21 cellular contexts compared by ENCODE assay signal in the genomic region with DNA sequence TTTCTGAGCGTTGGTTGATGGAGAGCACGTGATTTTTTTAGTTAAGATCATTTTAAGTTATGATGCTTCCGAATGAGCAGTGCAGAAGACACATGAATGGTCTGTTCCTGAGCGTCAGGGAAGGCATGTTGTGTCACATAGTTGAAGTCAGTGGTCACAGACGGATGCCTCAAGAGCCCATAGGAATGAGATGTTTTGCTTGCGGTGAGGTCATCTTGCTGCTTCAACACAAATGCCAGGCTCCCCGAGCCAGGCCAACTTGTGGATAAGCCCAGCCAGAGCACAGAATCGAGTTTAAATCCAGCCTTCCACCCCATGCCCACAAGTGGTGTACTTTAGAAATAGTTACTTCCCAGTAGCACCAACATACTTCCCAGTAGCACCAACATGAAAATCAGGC. TPM values are rescaled to one million over a fixed set of nuclear protein-coding genes. Genes with fewer than 3 reads are reported as not detected.
A peak's percentile ranks its signal among the peaks of the same experiment; 100 is the strongest.
DNase-seq lines count a peak whose midpoint lies in the region; ATAC-seq lines count a peak whose summit lies in the region.
"Had no signal": no experiment of that assay in that cellular context is flagged by ENCODE, and none has a peak within 500 bp of the region (broad histone marks: within the 10 kb centered on the region; RNA-seq: fewer than 3 reads in every experiment).

No MANE protein-coding gene starts in this region.

- no peaks in the 10 kb centered on the region for H3K27me3 Mint-ChIP-seq in T-helper 17 cell
- H3K27me3 Mint-ChIP-seq: B cell had no signal

- ATAC-seq in T-helper 17 cell (no peak), HG02642 (IDR thresholded peaks at IDR 0.05; ENCODE audit: poor library complexity, unreplicated experiment) (no peak), GM21447 (IDR thresholded peaks at IDR 0.05; ENCODE audit: unreplicated experiment) (no peak)
- ATAC-seq: activated CD4-positive, CD25-positive, alpha-beta regulatory T cell treated with anti-CD3 and anti-CD28 coated beads, Interleukin-2, amount 50 U/mL, for 24 hours had no signal

- peaks cover 31% of the 10 kb centered on the region for H3K4me1 Mint-ChIP-seq in T-helper 17 cell

- H3K27ac Mint-ChIP-seq in T-helper 17 cell, result peak overlapping the region; percentile 8
- H3K27ac Mint-ChIP-seq: B cell; T-helper 2 cell treated with Interferon-gamma antibody and Interleukin-4, amounts not matched to agents 5 μg/mL and 100 μg/mL, for 36 hours had no signal

- H3K36me3 Mint-ChIP-seq in T-helper 17 cell (ENCODE audit: low read depth), result peaks cover 9% of the 10 kb centered on the region

- H3K9me3 ChIP-seq in T-helper 17 cell (ENCODE audit: control insufficient read depth, low read length, poor library complexity, severe bottlenecking), result no peaks in the 10 kb centered on the region
- H3K9me3 ChIP-seq: esophagus squamous epithelium, SJSA1, suprapubic skin had no signal

- H3K4me3 Mint-ChIP-seq in T-helper 17 cell, result no peak overlapping the region
- H3K4me3 Mint-ChIP-seq: B cell; T-helper 2 cell treated with Interferon-gamma antibody and Interleukin-4, amounts not matched to agents 5 μg/mL and 100 μg/mL, for 36 hours had no signal

- peak; percentile 3 for DNase-seq in Daoy (ENCODE audit: low read depth)
- DNase-seq in T-helper 17 cell, result no peak
- DNase-seq in fibroblast of gingiva (ENCODE audit: low read depth), result peak; percentile 7
- peak; percentile 43 for DNase-seq in non-pigmented ciliary epithelial cell (ENCODE audit: low read depth)
- no peak for DNase-seq in NCI-H1092 (lab: John Stamatoyannopoulos, UW)
- DNase-seq in stimulated activated CD4-positive, alpha-beta T cell treated with anti-CD3 and anti-CD28 coated beads, Interleukin-4, amount 100 ng/mL, for 4 hours, result no peak
- DNase-seq: activated naive CD4-positive, alpha-beta T cell treated with Interleukin-2 at 50 U/mL for 16 hours; esophagus squamous epithelium; kidney; NCI-H1436; NCI-H2171 treated with DMSO at 0.1 percent for 48 hours; NCI-H748 treated with DMSO at 0.1 percent for 48 hours; stimulated activated CD4-positive, alpha-beta T cell treated with anti-CD3 and anti-CD28 coated beads, Interleukin-4, amount 100 ng/mL, for 24 hours; stimulated activated CD8-positive, alpha-beta memory T cell treated with anti-CD3 and anti-CD28 coated beads, Interleukin-4, amount 100 ng/mL, for 48 hours had no signal

RNA-seq across cellular contexts. Expression of a gene that starts 5.4 kb away (rescaled TPM):
- total RNA-seq in Daoy (2014; rRNA removed; shearing (Covaris generic)), result 7.7 and 14.3 TPM in 2 replicates
- total RNA-seq in T-helper 17 cell, result 10 to 100 TPM; 33.2 to 52.4 TPM

RNA-seq across cellular contexts. Expression of a gene that starts 27.5 kb away (rescaled TPM):
- 5.2 and 11.8 TPM in 2 replicates for total RNA-seq in Daoy (2014; rRNA removed; shearing (Covaris generic))
- 10 to 100 TPM; 10.2 to 12.1 TPM for total RNA-seq in T-helper 17 cell

RNA-seq across cellular contexts. Expression of a gene that starts 52.1 kb away (rescaled TPM):
- total RNA-seq in Daoy (2014; rRNA removed; shearing (Covaris generic)), result 19.0 and 19.5 TPM in 2 replicates
- 10 to 100 TPM; 47.8 to 69.3 TPM for total RNA-seq in T-helper 17 cell

Comparison
In these comparisons a context has a peak if more than half of its experiments do, and no peak if none do; other contexts are left out.
1. DNase-seq: peak in Daoy (single experiment), fibroblast of gingiva (single experiment) and non-pigmented ciliary epithelial cell (single experiment); none in T-helper 17 cell (0 of 3), NCI-H1092 (single experiment) and stimulated activated CD4-positive, alpha-beta T cell treated with anti-CD3 and anti-CD28 coated beads, Interleukin-4, amount 100 ng/mL, for 4 hours (0 of 2).